ENCODE assay signal across 8 cellular contexts in the genomic region with DNA sequence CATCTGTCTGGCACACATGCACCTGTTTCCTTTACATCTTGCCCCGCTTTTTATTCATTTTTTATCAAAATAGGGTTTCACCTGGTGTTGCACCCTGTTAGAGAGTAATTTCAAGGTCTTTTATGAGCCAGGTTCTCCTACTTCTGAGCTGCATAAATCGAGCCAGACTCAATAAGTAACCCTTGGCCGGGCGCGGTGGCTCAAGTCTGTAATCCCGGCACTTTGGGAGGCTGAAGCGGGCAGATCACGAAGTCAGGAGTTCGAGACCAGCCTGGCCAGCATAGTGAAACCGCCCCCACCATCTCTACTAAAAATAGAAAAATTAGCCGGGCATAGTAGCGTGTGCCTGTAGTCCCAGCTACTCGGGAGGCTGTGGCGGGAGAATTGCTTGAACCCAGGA. TPM values are rescaled to one million over a fixed set of nuclear protein-coding genes. Genes with fewer than 3 reads are reported as not detected.
A peak's percentile ranks its signal among the peaks of the same experiment; 100 is the strongest.
DNase-seq lines count a peak whose midpoint lies in the region; ATAC-seq, FAIRE-seq and TF ChIP-seq lines count a peak whose summit lies in the region.

No MANE protein-coding gene starts in this region.

- H3K27ac Mint-ChIP-seq in activated CD4-positive, alpha-beta T cell treated with anti-CD3 and anti-CD28 coated beads, Interleukin-2, amount 10 ng/mL, durations not matched to agents 7 days and 5 days = peak overlapping the region; percentile 95

- ATAC-seq in HepG2 = no peak

- H3K9me3 Mint-ChIP-seq in activated CD4-positive, alpha-beta T cell treated with anti-CD3 and anti-CD28 coated beads, Interleukin-2, amount 10 ng/mL, durations not matched to agents 7 days and 5 days = no peaks in the 10 kb centered on the region

- H3K36me3 Mint-ChIP-seq in activated CD4-positive, alpha-beta T cell treated with anti-CD3 and anti-CD28 coated beads, Interleukin-2, amount 10 ng/mL, durations not matched to agents 7 days and 5 days (ENCODE audit: low read depth) = no peaks in the 10 kb centered on the region

- CTCF ChIA-PET in activated CD4-positive, alpha-beta T cell treated with anti-CD3 and anti-CD28 coated beads, Interleukin-2, amount 10 ng/mL, durations not matched to agents 7 days and 5 days (lab: Charles Lee) = no interaction called here
- CTCF ChIA-PET in HepG2 (lab: Yijun Ruan, JAX; ENCODE audit: low intra/inter-chr PET ratio, low total read pairs) = no interaction called here

- no peaks in the 10 kb centered on the region for H3K79me2 ChIP-seq in HepG2 (ENCODE audit: insufficient read depth, low read length)

- H3K4me2 ChIP-seq in HepG2 (ENCODE audit: low read depth, low read length) = peak overlapping the region; percentile 87

- no peaks in the 10 kb centered on the region for H3K27me3 Mint-ChIP-seq in activated CD4-positive, alpha-beta T cell treated with anti-CD3 and anti-CD28 coated beads, Interleukin-2, amount 10 ng/mL, durations not matched to agents 7 days and 5 days

- H3K9me3 ChIP-seq in HepG2 (ENCODE audit: low read length) (no peaks in the 10 kb centered on the region), testis (no peaks in the 10 kb centered on the region)

- BruUV-seq in HepG2 (replicated peaks; lab: Mats Ljungman, UMichigan) = no TSS peak

- in situ Hi-C loops in astrocyte of the cerebellum (cut with HindIII; ENCODE audit: low sequenced_read_pairs) = no loop called here
- in situ Hi-C loops in HepG2 (cut with HindIII; ENCODE audit: extremely low pct_ligation_motif_present, low pct_unique_long_range_greater_than_20kb) = no loop called here

- TF ChIP-seq CTCF in astrocyte of the cerebellum (IDR thresholded peaks at IDR 0.05; ENCODE audit: low read depth, low read length, missing control alignments) = no peak
- TF ChIP-seq CTCF in HepG2 (CRISPR knock-in tag; IDR thresholded peaks at IDR 0.05) = no peak
- TF ChIP-seq CTCF in testis (IDR thresholded peaks at IDR 0.05) = no peak

- H3K4me1 Mint-ChIP-seq in activated CD4-positive, alpha-beta T cell treated with anti-CD3 and anti-CD28 coated beads, Interleukin-2, amount 10 ng/mL, durations not matched to agents 7 days and 5 days = peaks cover 15% of the 10 kb centered on the region

- peaks cover 21% of the 10 kb centered on the region for H3K4me1 ChIP-seq in HepG2 (ENCODE audit: insufficient read depth, low read length)
- H3K4me1 ChIP-seq in testis = peaks cover 4% of the 10 kb centered on the region

- H4K20me1 ChIP-seq in HepG2 (ENCODE audit: insufficient read depth, low read length) = no peaks in the 10 kb centered on the region

- H2AFZ ChIP-seq in HepG2 (ENCODE audit: low read length) = peak overlapping the region; percentile 83

- WGBS in HepG2 (ENCODE audit: low lambda C conversion rate) = 73% methylated on average over 14 of the region's 14 CpGs
- WGBS in testis, 2 donors = 46 to 60% methylated on average over 14 of the region's 14 CpGs

- H3K36me3 ChIP-seq in HepG2 (replicated peaks in 1 of 2; ENCODE audit: control insufficient read depth in 1 of 2, insufficient read depth in 2 of 2, low read length in 2 of 2) = no peaks in the 10 kb centered on the region
- H3K36me3 ChIP-seq in testis (ENCODE audit: low read depth, missing control alignments) = no peaks in the 10 kb centered on the region

- POLR2A ChIA-PET in activated CD4-positive, alpha-beta T cell treated with anti-CD3 and anti-CD28 coated beads, Interleukin-2, amount 10 ng/mL, durations not matched to agents 7 days and 5 days (lab: Charles Lee) = no interaction called here
- POLR2A ChIA-PET in HepG2 (lab: Yijun Ruan, JAX) = no interaction called here

- H3K27me3 ChIP-seq in HepG2 (ENCODE audit: control insufficient read depth in 1 of 2, insufficient read depth in 2 of 2, low read length in 2 of 2) = no peaks in the 10 kb centered on the region
- no peaks in the 10 kb centered on the region for H3K27me3 ChIP-seq in testis

- TF ChIP-seq POLR2A in HepG2 (IDR thresholded peaks at IDR 0.05; ENCODE audit: insufficient read depth in 1 of 2, low read depth in 2 of 2, low read length in 2 of 2) (no peak), testis (IDR thresholded peaks at IDR 0.05) (no peak)

- no peak for FAIRE-seq in HepG2 (lab: Jason Lieb, UNC)

- no peak for TF ChIP-seq RAD21 in HepG2 (CRISPR knock-in tag; IDR thresholded peaks at IDR 0.05)

- peak overlapping the region; percentile 100 for H3K9ac ChIP-seq in HepG2 (ENCODE audit: insufficient read depth, low read depth, low read length)

- H3K27ac ChIP-seq in HepG2 (ENCODE audit: extremely low read length, insufficient read depth, low read length) = peak overlapping the region; percentile 99
- H3K27ac ChIP-seq in testis = peak overlapping the region in 1 of 2 donors; percentile 96

- H3K4me3 Mint-ChIP-seq in activated CD4-positive, alpha-beta T cell treated with anti-CD3 and anti-CD28 coated beads, Interleukin-2, amount 10 ng/mL, durations not matched to agents 7 days and 5 days = peak overlapping the region; percentile 79

- TF ChIP-seq EP300 in HepG2 (IDR thresholded peaks at IDR 0.05; ENCODE audit: low read depth in 2 of 2, low read length in 2 of 2) (no peak), HepG2 (CRISPR knock-in tag; IDR thresholded peaks at IDR 0.05; ENCODE audit: borderline replicate concordance) (no peak)

- DNase-seq in activated CD4-positive, alpha-beta T cell treated with anti-CD3 and anti-CD28 coated beads, Interleukin-2, amount 10 ng/mL, durations not matched to agents 7 days and 5 days = no peak
- no peak for DNase-seq in activated CD4-positive, alpha-beta T cell treated with anti-CD3 and anti-CD28 coated beads for 48 hours
- DNase-seq in astrocyte of the cerebellum (ENCODE audit: low read depth) = no peak
- no peak for DNase-seq in HepG2 (ENCODE audit: low spot score)
- no peak for DNase-seq in testis
- DNase-seq in SKM-1 treated with dmso at 0.1 percent for 144 hours (lab: John Stamatoyannopoulos, UW; ENCODE audit: unreplicated experiment) = no peak
- DNase-seq in Ammon's horn (ENCODE audit: low spot score) = no peak
- DNase-seq in stimulated activated CD4-positive, alpha-beta T cell treated with anti-CD3 and anti-CD28 coated beads, Interleukin-4, amount 100 ng/mL, for 24 hours = no peak

- intact Hi-C loops in HepG2 (cut with micrococcal nuclease; ENCODE audit: unreplicated experiment) = no loop called here
- intact Hi-C loops in testis (cut with DNase I; ENCODE audit: low total_unique reads) = no loop called here

- peak overlapping the region; percentile 95 for H3K4me3 ChIP-seq in astrocyte of the cerebellum (ENCODE audit: low read depth, low read length)
- H3K4me3 ChIP-seq in HepG2 (replicated peaks in 1 of 3; ENCODE audit: insufficient read depth in 1 of 3, low read depth in 2 of 3, low read length in 3 of 3) = peak overlapping the region; percentile 69 to 92 (median 70)
- peak overlapping the region; percentile 76 to 95 for H3K4me3 ChIP-seq in testis

TF ChIP-seq in HepG2, 621 proteins besides CTCF, POLR2A, EP300 and RAD21:
- TF ChIP-seq, protein P1, sequence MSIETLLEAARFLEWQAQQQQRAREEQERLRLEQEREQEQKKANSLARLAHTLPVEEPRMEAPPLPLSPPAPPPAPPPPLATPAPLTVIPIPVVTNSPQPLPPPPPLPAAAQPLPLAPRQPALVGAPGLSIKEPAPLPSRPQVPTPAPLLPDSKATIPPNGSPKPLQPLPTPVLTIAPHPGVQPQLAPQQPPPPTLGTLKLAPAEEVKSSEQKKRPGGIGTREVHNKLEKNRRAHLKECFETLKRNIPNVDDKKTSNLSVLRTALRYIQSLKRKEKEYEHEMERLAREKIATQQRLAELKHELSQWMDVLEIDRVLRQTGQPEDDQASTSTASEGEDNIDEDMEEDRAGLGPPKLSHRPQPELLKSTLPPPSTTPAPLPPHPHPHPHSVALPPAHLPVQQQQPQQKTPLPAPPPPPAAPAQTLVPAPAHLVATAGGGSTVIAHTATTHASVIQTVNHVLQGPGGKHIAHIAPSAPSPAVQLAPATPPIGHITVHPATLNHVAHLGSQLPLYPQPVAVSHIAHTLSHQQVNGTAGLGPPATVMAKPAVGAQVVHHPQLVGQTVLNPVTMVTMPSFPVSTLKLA (IDR thresholded peaks at IDR 0.05) = no peak
- 0 out of 2 replicates have a peak, but pooled peaks have one; percentile 16 for TF ChIP-seq REPIN1 (CRISPR knock-in tag; IDR thresholded peaks at IDR 0.05; ENCODE audit: borderline replicate concordance, low read depth)

RNA-seq across cellular contexts. Expression of gene PPP2R3B, which starts 1.0 kb away (rescaled TPM):
- total RNA-seq in activated CD4-positive, alpha-beta T cell treated with anti-CD3 and anti-CD28 coated beads, Interleukin-2, amount 10 ng/mL, durations not matched to agents 7 days and 5 days = 10 to 100 TPM; 30.6 to 33.8 TPM
- 10.2 and 17.0 TPM in 2 replicates for total RNA-seq in HepG2 (2016; rRNA removed; fragmentation: Illumina TruSeq; extraction: Trizol)
- total RNA-seq in HepG2 (2016; cell fraction: cytosol; rRNA removed; fragmentation: Illumina TruSeq; extraction: Trizol; ENCODE audit: low read depth) = 40.0 and 45.6 TPM in 2 replicates
- 9.9 and 18.2 TPM in 2 replicates for total RNA-seq in HepG2 (2016; cell fraction: insoluble cytoplasmic fraction; rRNA removed; fragmentation: Illumina TruSeq; extraction: Trizol)
- 24.0 and 29.4 TPM in 2 replicates for total RNA-seq in HepG2 (2016; cell fraction: membrane; rRNA removed; fragmentation: Illumina TruSeq; extraction: Trizol)
- total RNA-seq in HepG2 (2016; cell fraction: nucleus; rRNA removed; fragmentation: Illumina TruSeq; extraction: Trizol) = 16.8 and 20.3 TPM in 2 replicates
- 21.4 and 26.0 TPM in 2 replicates for polyA plus RNA-seq in HepG2 (2011; rRNA removed)
- polyA plus RNA-seq in HepG2 (2011; cell fraction: cytosol; rRNA removed) = 12.7 and 19.9 TPM in 2 replicates
- polyA plus RNA-seq in HepG2 (2011; cell fraction: nucleus; rRNA removed) = 123 and 149 TPM in 2 replicates
- polyA plus RNA-seq in HepG2 (2012) = 9.5 and 14.7 TPM in 2 replicates
- 4.1 and 5.7 TPM in 2 replicates for polyA plus RNA-seq in HepG2 (2016; cell fraction: cytosol; fragmentation: Illumina TruSeq; extraction: Trizol; ENCODE audit: low read depth)
- 11.5 and 12.7 TPM in 2 replicates for polyA plus RNA-seq in HepG2 (2016; cell fraction: insoluble cytoplasmic fraction; fragmentation: Illumina TruSeq; extraction: Trizol; ENCODE audit: low read depth)
- polyA plus RNA-seq in HepG2 (2016; cell fraction: membrane; fragmentation: Illumina TruSeq; extraction: Trizol; ENCODE audit: low read depth) = 7.1 and 8.7 TPM in 2 replicates
- 43.6 and 49.3 TPM in 2 replicates for polyA plus RNA-seq in HepG2 (2016; cell fraction: nucleus; fragmentation: Illumina TruSeq; extraction: Trizol; ENCODE audit: insufficient read depth, low read depth)
- 25.0 and 39.8 TPM in 2 replicates for polyA minus RNA-seq in HepG2 (2011; rRNA and poly(A)+ RNA removed; ENCODE audit: low replicate concordance)
- 13.1 and 17.1 TPM in 2 replicates for polyA minus RNA-seq in HepG2 (2011; cell fraction: cytosol; rRNA and poly(A)+ RNA removed)
- 23.4 and 29.1 TPM in 2 replicates for polyA minus RNA-seq in HepG2 (2011; cell fraction: nucleus; rRNA and poly(A)+ RNA removed)
- 100 to 1,000 TPM in 1 of 2 donors, 10 to 100 TPM in 1; 89.6 to 108 TPM for total RNA-seq in testis
- 28.3 TPM for polyA plus RNA-seq in testis (ENCODE audit: insufficient read depth, low read depth, low replicate concordance)
